1 cellular context compared by ENCODE assay signal in genomic region chr11:130151196-130151595, GRCh38.
TF ChIP-seq lines count a peak whose summit lies in the region.

No MANE protein-coding gene starts in this region.

TF ChIP-seq in K562, 482 proteins besides CTCF, POLR2A, EP300 and RAD21:
- TF ChIP-seq E2F5 (CRISPR knock-in tag; IDR thresholded peaks at IDR 0.05) (no peak), DACH1 (IDR thresholded peaks at IDR 0.05; ENCODE audit: partially characterized antibody) (peak; percentile 8), DPF2 (IDR thresholded peaks at IDR 0.05) (no peak)
